In genomic region chr19:46859637-46860124, GRCh38 we compare ENCODE assay signal across 8 cellular contexts. TPM values are rescaled to one million over a fixed set of nuclear protein-coding genes. Genes with fewer than 3 reads are reported as not detected.
DNase-seq lines count a peak whose midpoint lies in the region; ATAC-seq and TF ChIP-seq lines count a peak whose summit lies in the region.

No MANE protein-coding gene starts in this region.

- POLR2A ChIA-PET in activated naive CD8-positive, alpha-beta T cell treated with anti-CD3 and anti-CD28 coated beads, Interleukin-2, amount 10 ng/mL, durations not matched to agents 7 days and 5 days (lab: Charles Lee), result interaction anchor here (0.7 to 1.8 kb wide), 3 partner anchors 9 to 1452 kb away, joined by 3 read pairs; partner anchors contain the start of gene AP2S1
- POLR2A ChIA-PET in GM10248 (lab: Yijun Ruan, JAX), result interaction anchor here (0.6 kb wide), 1 partner anchor 26 kb away, joined by 3 read pairs; no protein-coding TSS in a partner anchor

- H3K27me3 Mint-ChIP-seq in T-helper 2 cell treated with Interferon-gamma antibody and Interleukin-4, amounts not matched to agents 5 μg/mL and 100 μg/mL, for 36 hours (ENCODE audit: low read depth), result no peaks in the 10 kb centered on the region
- no peaks in the 10 kb centered on the region for H3K27me3 Mint-ChIP-seq in activated naive CD8-positive, alpha-beta T cell treated with anti-CD3 and anti-CD28 coated beads, Interleukin-2, amount 10 ng/mL, durations not matched to agents 7 days and 5 days
- no peaks in the 10 kb centered on the region for H3K27me3 Mint-ChIP-seq in stimulated activated naive CD8-positive, alpha-beta T cell treated with anti-CD3 and anti-CD28 coated beads, Interleukin-15, amount 100 ng/mL, for 72 hours

- no peak for ATAC-seq in activated naive CD8-positive, alpha-beta T cell treated with anti-CD3 and anti-CD28 coated beads, Interleukin-2, amount 10 ng/mL, durations not matched to agents 7 days and 5 days (ENCODE audit: low read depth)
- no peak for ATAC-seq in stimulated activated naive CD8-positive, alpha-beta T cell treated with anti-CD3 and anti-CD28 coated beads, Interleukin-15, amount 100 ng/mL, for 72 hours

- H3K4me3 Mint-ChIP-seq in T-helper 2 cell treated with Interferon-gamma antibody and Interleukin-4, amounts not matched to agents 5 μg/mL and 100 μg/mL, for 36 hours, result peak overlapping the region; percentile 78
- H3K4me3 Mint-ChIP-seq in activated naive CD8-positive, alpha-beta T cell treated with anti-CD3 and anti-CD28 coated beads, Interleukin-2, amount 10 ng/mL, durations not matched to agents 7 days and 5 days, result peak overlapping the region; percentile 83
- H3K4me3 Mint-ChIP-seq in stimulated activated naive CD8-positive, alpha-beta T cell treated with anti-CD3 and anti-CD28 coated beads, Interleukin-15, amount 100 ng/mL, for 72 hours, result peak overlapping the region; percentile 89 to 92

- H3K4me3 ChIP-seq in iPS-15b (ENCODE audit: low read depth, low read length), result peak overlapping the region; percentile 75

- CTCF ChIA-PET in GM10248 (lab: Yijun Ruan, JAX), result interaction anchor here (0.7 to 1.5 kb wide), 2 partner anchors 131 to 1047 kb away, joined by 4 read pairs; no protein-coding TSS in a partner anchor

- TF ChIP-seq CTCF in GM10248 (IDR thresholded peaks at IDR 0.05; ENCODE audit: control extremely low read depth, extremely low read depth, low read depth, missing control alignments), result no peak

- no peaks in the 10 kb centered on the region for H3K36me3 ChIP-seq in iPS-15b (ENCODE audit: control insufficient read depth, insufficient read depth, low read length)

- peaks cover 4% of the 10 kb centered on the region for H3K36me3 Mint-ChIP-seq in T-helper 2 cell treated with Interferon-gamma antibody and Interleukin-4, amounts not matched to agents 5 μg/mL and 100 μg/mL, for 36 hours (ENCODE audit: low read depth)
- peaks cover 1% of the 10 kb centered on the region for H3K36me3 Mint-ChIP-seq in activated naive CD8-positive, alpha-beta T cell treated with anti-CD3 and anti-CD28 coated beads, Interleukin-2, amount 10 ng/mL, durations not matched to agents 7 days and 5 days

- H3K9ac ChIP-seq in iPS-15b (ENCODE audit: low read depth, low read length), result no peak overlapping the region

- H3K27ac Mint-ChIP-seq in T-helper 2 cell treated with Interferon-gamma antibody and Interleukin-4, amounts not matched to agents 5 μg/mL and 100 μg/mL, for 36 hours, result peak overlapping the region; percentile 83
- H3K27ac Mint-ChIP-seq in activated naive CD8-positive, alpha-beta T cell treated with anti-CD3 and anti-CD28 coated beads, Interleukin-2, amount 10 ng/mL, durations not matched to agents 7 days and 5 days, result peak overlapping the region; percentile 88
- peak overlapping the region in 1 of 2 donors; percentile 87 for H3K27ac Mint-ChIP-seq in stimulated activated naive CD8-positive, alpha-beta T cell treated with anti-CD3 and anti-CD28 coated beads, Interleukin-15, amount 100 ng/mL, for 72 hours

- peaks cover 13% of the 10 kb centered on the region for H3K4me1 Mint-ChIP-seq in T-helper 2 cell treated with Interferon-gamma antibody and Interleukin-4, amounts not matched to agents 5 μg/mL and 100 μg/mL, for 36 hours (ENCODE audit: low read depth)
- peaks cover 15% of the 10 kb centered on the region for H3K4me1 Mint-ChIP-seq in activated naive CD8-positive, alpha-beta T cell treated with anti-CD3 and anti-CD28 coated beads, Interleukin-2, amount 10 ng/mL, durations not matched to agents 7 days and 5 days
- peaks cover 32% of the 10 kb centered on the region for H3K4me1 Mint-ChIP-seq in stimulated activated naive CD8-positive, alpha-beta T cell treated with anti-CD3 and anti-CD28 coated beads, Interleukin-15, amount 100 ng/mL, for 72 hours

- no peaks in the 10 kb centered on the region for H3K9me3 Mint-ChIP-seq in T-helper 2 cell treated with Interferon-gamma antibody and Interleukin-4, amounts not matched to agents 5 μg/mL and 100 μg/mL, for 36 hours
- H3K9me3 Mint-ChIP-seq in activated naive CD8-positive, alpha-beta T cell treated with anti-CD3 and anti-CD28 coated beads, Interleukin-2, amount 10 ng/mL, durations not matched to agents 7 days and 5 days, result no peaks in the 10 kb centered on the region
- H3K9me3 Mint-ChIP-seq in stimulated activated naive CD8-positive, alpha-beta T cell treated with anti-CD3 and anti-CD28 coated beads, Interleukin-15, amount 100 ng/mL, for 72 hours, result no peaks in the 10 kb centered on the region

- H3K9me3 ChIP-seq in iPS-15b (ENCODE audit: control insufficient read depth, insufficient read depth, low read length), result no peaks in the 10 kb centered on the region

- no peak for DNase-seq in T-helper 2 cell treated with Interferon-gamma antibody and Interleukin-4, amounts not matched to agents 5 μg/mL and 100 μg/mL, for 36 hours (ENCODE audit: low spot score)
- no peak for DNase-seq in T-helper 2 cell
- peak; percentile 83 for DNase-seq in NCI-H187 treated with DMSO at 0.1 percent for 48 hours (lab: John Stamatoyannopoulos, UW)
- no peak for DNase-seq in activated naive CD8-positive, alpha-beta T cell treated with anti-CD3 and anti-CD28 coated beads, Interleukin-2, amount 10 ng/mL, durations not matched to agents 7 days and 5 days
- DNase-seq in stimulated activated naive CD8-positive, alpha-beta T cell treated with anti-CD3 and anti-CD28 coated beads, Interleukin-15, amount 100 ng/mL, for 72 hours, result no peak
- DNase-seq in GM10248 (ENCODE audit: extremely low spot score), result no peak
- no peak for DNase-seq in 8988T

- no peaks in the 10 kb centered on the region for H3K27me3 ChIP-seq in iPS-15b (ENCODE audit: control insufficient read depth, insufficient read depth, low read length)

- H3K4me1 ChIP-seq in iPS-15b (ENCODE audit: control insufficient read depth, insufficient read depth, low read length), result peaks cover 10% of the 10 kb centered on the region

RNA-seq across cellular contexts. Expression of gene ARHGAP35, which starts 1.1 kb away (rescaled TPM):
- total RNA-seq in activated naive CD8-positive, alpha-beta T cell treated with anti-CD3 and anti-CD28 coated beads, Interleukin-2, amount 10 ng/mL, durations not matched to agents 7 days and 5 days, result 10 to 100 TPM; 38.8 to 42.7 TPM

RNA-seq across cellular contexts. Expression of gene AP2S1, which starts 9.0 kb away (rescaled TPM):
- total RNA-seq in activated naive CD8-positive, alpha-beta T cell treated with anti-CD3 and anti-CD28 coated beads, Interleukin-2, amount 10 ng/mL, durations not matched to agents 7 days and 5 days, result 100 to 1,000 TPM; 103 to 110 TPM
